6 cellular contexts compared by ENCODE assay signal in the genomic region with DNA sequence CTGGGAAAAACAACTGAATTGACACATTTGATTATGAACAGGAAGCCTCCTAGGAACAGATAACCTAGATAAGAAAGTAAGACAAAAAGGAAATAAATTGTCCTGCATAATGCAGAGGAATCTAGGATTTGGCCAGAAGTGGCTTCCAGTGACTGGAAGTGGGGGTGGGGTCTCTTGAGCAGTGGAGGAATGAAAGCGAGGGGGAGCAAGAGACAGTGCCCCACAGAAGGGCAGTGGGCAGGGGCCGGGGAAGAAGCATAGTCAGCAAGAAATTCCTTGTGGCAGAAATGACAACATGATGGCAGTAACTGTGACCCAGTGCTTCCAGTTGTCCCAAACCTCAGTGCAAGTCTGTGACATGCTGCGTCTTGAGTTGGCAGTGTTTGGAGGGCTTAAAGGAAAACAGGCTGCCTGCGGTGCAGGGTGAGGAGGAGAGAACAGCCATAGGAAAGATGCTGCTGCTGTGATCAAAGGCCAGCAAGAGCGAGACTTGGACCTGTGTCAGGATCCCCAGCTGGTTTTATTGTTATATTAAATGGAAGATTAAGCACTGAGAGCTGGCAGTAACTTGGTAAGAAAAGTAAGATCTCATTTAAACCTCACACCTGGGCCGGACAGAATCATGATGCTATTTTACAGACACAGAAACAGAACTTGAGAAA.
DNase-seq lines count a peak whose midpoint lies in the region; ATAC-seq, FAIRE-seq and TF ChIP-seq lines count a peak whose summit lies in the region.
"Not testable (repeated sequence)": the region's sequence is repeated elsewhere in the genome, so short reads cannot be mapped to it uniquely, and the experiment has no call there.

No MANE protein-coding gene starts in this region.

- POLR2A ChIA-PET in Panc1 (lab: Charles Lee): not testable (repeated sequence)

- H3K4me3 ChIP-seq in Panc1 (ENCODE audit: low read depth in 2 of 2, low read length in 2 of 2); astrocyte of the spinal cord (ENCODE audit: low read depth, low read length); gastrocnemius medialis: not testable (repeated sequence)

- intact Hi-C loops in Panc1 (cut with micrococcal nuclease; ENCODE audit: unreplicated experiment); gastrocnemius medialis (cut with DNase I; ENCODE audit: low total_unique reads): not testable (repeated sequence)

- peak; percentile 9 for FAIRE-seq in HTR-8/SVneo (lab: Jason Lieb, UNC)

- TF ChIP-seq POLR2A in gastrocnemius medialis (IDR thresholded peaks at IDR 0.05): not testable (repeated sequence)

- CTCF ChIA-PET in Panc1 (lab: Charles Lee): not testable (repeated sequence)

- H3K9me3 ChIP-seq in Panc1 (ENCODE audit: control insufficient read depth, insufficient read depth, low read depth, low read length); gastrocnemius medialis: not testable (repeated sequence)

- in situ Hi-C loops in Panc1 (cut with HindIII; ENCODE audit: low pct_unique_long_range_greater_than_20kb, low sequenced_read_pairs); astrocyte of the spinal cord (cut with HindIII; ENCODE audit: low sequenced_read_pairs); gastrocnemius medialis (cut with MboI; ENCODE audit: low sequenced_read_pairs in 4 of 4): not testable (repeated sequence)

- DNase-seq in DMS79 treated with DMSO at 0.1 percent for 48 hours (lab: John Stamatoyannopoulos, UW) (peak; percentile 44), astrocyte of the spinal cord (ENCODE audit: low read depth, low spot score) (peak; percentile 2)
- not testable (repeated sequence) for DNase-seq in HTR-8/SVneo (ENCODE audit: insufficient read length, low spot score); Panc1 (ENCODE audit: low read depth, low spot score); foreskin keratinocyte; gastrocnemius medialis

- not testable (repeated sequence) for H3K27me3 ChIP-seq in Panc1 (ENCODE audit: control insufficient read depth, insufficient read depth, low read length); foreskin keratinocyte; gastrocnemius medialis

- not testable (repeated sequence) for H3K27ac ChIP-seq in Panc1 (ENCODE audit: low read length); foreskin keratinocyte; gastrocnemius medialis

- BruUV-seq in Panc1 (replicated peaks; lab: Mats Ljungman, UMichigan): not testable (repeated sequence)

- not testable (repeated sequence) for TF ChIP-seq CTCF in Panc1 (IDR thresholded peaks at IDR 0.05); astrocyte of the spinal cord (IDR thresholded peaks at IDR 0.05; ENCODE audit: low read depth, low read length); foreskin keratinocyte (conservative IDR thresholded peaks at IDR 0.05); gastrocnemius medialis (IDR thresholded peaks at IDR 0.05 in 4 of 5, conservative IDR thresholded peaks at IDR 0.05 in 1 of 5)

- H3K36me3 ChIP-seq in Panc1 (ENCODE audit: control insufficient read depth, insufficient read depth, low read length); gastrocnemius medialis: not testable (repeated sequence)

- H3K4me1 ChIP-seq in Panc1 (ENCODE audit: control insufficient read depth, insufficient read depth, low read length); foreskin keratinocyte; gastrocnemius medialis: not testable (repeated sequence)

- ATAC-seq in Panc1 (peak; percentile 18; the same call in 1 of the 2 replicates), foreskin keratinocyte (peak; percentile 14), gastrocnemius medialis (peak; percentile 27 to 36)
